8 cellular contexts compared by ENCODE assay signal in the genomic region with DNA sequence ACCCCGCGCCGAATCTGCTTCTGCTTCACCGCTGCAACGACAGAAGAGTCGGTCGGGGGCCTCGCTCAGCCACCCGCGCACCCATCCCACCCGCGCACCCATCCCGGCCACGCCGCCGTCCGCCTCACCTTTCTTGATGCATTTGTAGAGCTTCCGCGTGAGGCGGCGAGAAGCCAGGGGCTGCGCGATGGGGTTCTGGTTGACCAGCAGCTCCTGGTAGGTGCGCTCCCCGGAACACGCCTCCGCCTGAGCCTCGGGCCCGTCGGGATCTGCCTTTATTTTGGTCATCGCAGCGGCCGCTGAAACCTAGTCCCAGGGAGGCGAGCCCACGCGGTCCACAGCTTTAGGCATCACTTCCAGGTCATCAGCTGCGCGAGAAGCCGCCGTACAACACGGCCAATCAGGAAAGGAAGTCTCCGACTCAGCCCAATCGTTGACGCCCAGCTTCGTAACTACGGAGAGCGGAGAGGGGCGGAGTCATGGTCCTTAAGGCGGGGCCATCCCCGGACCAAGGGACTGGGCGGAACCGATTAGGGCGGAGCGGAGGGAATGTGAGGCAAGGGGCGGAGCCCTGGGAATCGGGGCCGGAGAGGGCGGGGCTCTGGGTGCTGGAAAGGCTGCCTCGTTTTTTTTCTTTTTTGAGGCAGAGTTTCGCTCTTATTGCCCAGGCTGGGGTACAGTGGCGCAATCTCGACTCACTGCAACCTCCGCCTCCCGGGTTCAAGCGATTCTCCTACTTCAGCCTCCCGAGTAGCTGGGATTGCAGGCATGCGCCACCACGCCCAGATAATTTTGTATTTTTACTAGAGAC. TPM values are rescaled to one million over a fixed set of nuclear protein-coding genes. Genes with fewer than 3 reads are reported as not detected.
DNase-seq lines count a peak whose midpoint lies in the region; ATAC-seq and TF ChIP-seq lines count a peak whose summit lies in the region.

A gene (minus strand): TSS at position 356 of the 811 bp plus-strand sequence. CDS start 68 bp downstream, at position 288.

- CTCF ChIA-PET in AG04450 (lab: Charles Lee) = interaction anchor here (0.7 to 6.0 kb wide), 6 partner anchors 8 to 1014 kb away, joined by 3 to 39 read pairs (median 4); no protein-coding TSS in a partner anchor
- CTCF ChIA-PET in WTC11 (lab: Charles Lee) = interaction anchor here (0.6 to 10.7 kb wide), 13 partner anchors 10 to 86 kb away, joined by 3 to 131 read pairs (median 4); a partner anchor contains a TSS

- no peaks in the 10 kb centered on the region for H3K27me3 ChIP-seq in AG04450 (ENCODE audit: control insufficient read depth, insufficient read depth, low read length)

- no peak for TF ChIP-seq CTCF in AG04450 (IDR thresholded peaks at IDR 0.05; ENCODE audit: low read depth, low read length)
- no peak for TF ChIP-seq CTCF in WTC11 (IDR thresholded peaks at IDR 0.05)

- H3K4me3 Mint-ChIP-seq in WTC11 (peak within 1 kb of the TSS; percentile 94), immature natural killer cell (peak within 1 kb of the TSS; percentile 93 to 98 (median 97))

- no peaks in the 10 kb centered on the region; the same call in 1 of the 2 replicates for H3K9me3 ChIP-seq in AG04450 (ENCODE audit: control insufficient read depth, insufficient read depth, low read length)

- H3K4me1 Mint-ChIP-seq in WTC11 = peaks cover 13% of the 10 kb centered on the region
- H3K4me1 Mint-ChIP-seq in immature natural killer cell = peaks cover 24 to 31% of the 10 kb centered on the region in 2 donors

- H3K36me3 Mint-ChIP-seq in WTC11 = peaks cover 33% of the 10 kb centered on the region
- H3K36me3 Mint-ChIP-seq in immature natural killer cell = peaks cover 0 to 5% (median 0%) of the 10 kb centered on the region in 3 donors

- peak within 1 kb of the TSS; percentile 94 for H3K27ac Mint-ChIP-seq in WTC11
- peak within 1 kb of the TSS; percentile 86 to 92 (median 88) for H3K27ac Mint-ChIP-seq in immature natural killer cell

- POLR2A ChIA-PET in AG04450 (lab: Yijun Ruan, JAX) (interaction anchor here (0.8 to 2.0 kb wide), 5 partner anchors 10 to 78 kb away, joined by 3 to 20 read pairs (median 5); a partner anchor contains a TSS), WTC11 (lab: Charles Lee) (interaction anchor here (0.6 to 1.4 kb wide), 10 partner anchors 18 to 78 kb away, joined by 3 to 11 read pairs (median 5); a partner anchor contains a TSS)

- H3K9me3 Mint-ChIP-seq in WTC11 (no peaks in the 10 kb centered on the region), immature natural killer cell (no peaks in the 10 kb centered on the region)

- no peaks in the 10 kb centered on the region for H3K27me3 Mint-ChIP-seq in WTC11 (ENCODE audit: low read depth)
- H3K27me3 Mint-ChIP-seq in immature natural killer cell (ENCODE audit: low read depth in 3 of 3) = peaks cover 4 to 11% (median 6%) of the 10 kb centered on the region in 3 donors

- ATAC-seq in GM18909 (IDR thresholded peaks at IDR 0.05; ENCODE audit: poor library complexity, unreplicated experiment) (peak; percentile 99), HG03175 (IDR thresholded peaks at IDR 0.05; ENCODE audit: unreplicated experiment) (peak; percentile 99), WTC11 (peak; percentile 96)

- DNase-seq in AG04450 (ENCODE audit: low read depth, low spot score) = peak; percentile 98
- DNase-seq in NCI-H226 = peak; percentile 95
- peak; percentile 99 for DNase-seq in WTC11 (ENCODE audit: low spot score)
- peak; percentile 79 to 99 (median 98) for DNase-seq in caudate nucleus (lab: John Stamatoyannopoulos, UW)
- DNase-seq in immature natural killer cell = peak; percentile 94
- DNase-seq in smooth muscle cell of the brain vasculature (ENCODE audit: low read depth, low spot score) = peak; percentile 97

- H3K4me3 ChIP-seq in AG04450 (ENCODE audit: low read depth, low read length) = peak within 1 kb of the TSS; percentile 61

- H3K27ac ChIP-seq in AG04450 (ENCODE audit: low read depth, low read length) (peak within 1 kb of the TSS; percentile 52), caudate nucleus (ENCODE audit: low read depth, low read length) (peak within 1 kb of the TSS; percentile 66)

TF ChIP-seq in WTC11, 78 proteins besides CTCF, POLR2A, EP300 and RAD21 (continues in another document):
- TF ChIP-seq ETV6 (CRISPR knock-in tag; IDR thresholded peaks at IDR 0.05) (peak; percentile 42; the same call in 1 of the 2 replicates), ZNF138 (CRISPR knock-in tag; conservative IDR thresholded peaks at IDR 0.05) (no peak), MYBL2 (CRISPR knock-in tag; IDR thresholded peaks at IDR 0.05) (peak; percentile 82; the same call in 1 of the 2 replicates), SP1 (CRISPR knock-in tag; conservative IDR thresholded peaks at IDR 0.05) (peak; percentile 99), NFE2L1 (CRISPR knock-in tag; IDR thresholded peaks at IDR 0.05) (0 out of 2 replicates have a peak, but pooled peaks have one; percentile 67), CREM (CRISPR knock-in tag; IDR thresholded peaks at IDR 0.05) (peak; percentile 95)
- TF ChIP-seq, protein P1, sequence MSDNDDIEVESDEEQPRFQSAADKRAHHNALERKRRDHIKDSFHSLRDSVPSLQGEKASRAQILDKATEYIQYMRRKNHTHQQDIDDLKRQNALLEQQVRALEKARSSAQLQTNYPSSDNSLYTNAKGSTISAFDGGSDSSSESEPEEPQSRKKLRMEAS (CRISPR knock-in tag; IDR thresholded peaks at IDR 0.05) = peak; percentile 93
- TF ChIP-seq, protein P2, sequence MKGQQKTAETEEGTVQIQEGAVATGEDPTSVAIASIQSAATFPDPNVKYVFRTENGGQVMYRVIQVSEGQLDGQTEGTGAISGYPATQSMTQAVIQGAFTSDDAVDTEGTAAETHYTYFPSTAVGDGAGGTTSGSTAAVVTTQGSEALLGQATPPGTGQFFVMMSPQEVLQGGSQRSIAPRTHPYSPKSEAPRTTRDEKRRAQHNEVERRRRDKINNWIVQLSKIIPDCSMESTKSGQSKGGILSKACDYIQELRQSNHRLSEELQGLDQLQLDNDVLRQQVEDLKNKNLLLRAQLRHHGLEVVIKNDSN (CRISPR knock-in tag; IDR thresholded peaks at IDR 0.05) = 0 out of 2 replicates have a peak, but pooled peaks have one; percentile 55
- TF ChIP-seq, protein P3, sequence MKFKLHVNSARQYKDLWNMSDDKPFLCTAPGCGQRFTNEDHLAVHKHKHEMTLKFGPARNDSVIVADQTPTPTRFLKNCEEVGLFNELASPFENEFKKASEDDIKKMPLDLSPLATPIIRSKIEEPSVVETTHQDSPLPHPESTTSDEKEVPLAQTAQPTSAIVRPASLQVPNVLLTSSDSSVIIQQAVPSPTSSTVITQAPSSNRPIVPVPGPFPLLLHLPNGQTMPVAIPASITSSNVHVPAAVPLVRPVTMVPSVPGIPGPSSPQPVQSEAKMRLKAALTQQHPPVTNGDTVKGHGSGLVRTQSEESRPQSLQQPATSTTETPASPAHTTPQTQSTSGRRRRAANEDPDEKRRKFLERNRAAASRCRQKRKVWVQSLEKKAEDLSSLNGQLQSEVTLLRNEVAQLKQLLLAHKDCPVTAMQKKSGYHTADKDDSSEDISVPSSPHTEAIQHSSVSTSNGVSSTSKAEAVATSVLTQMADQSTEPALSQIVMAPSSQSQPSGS (CRISPR knock-in tag; IDR thresholded peaks at IDR 0.05; ENCODE audit: borderline replicate concordance, low read depth) = no peak
- TF ChIP-seq, protein P4, sequence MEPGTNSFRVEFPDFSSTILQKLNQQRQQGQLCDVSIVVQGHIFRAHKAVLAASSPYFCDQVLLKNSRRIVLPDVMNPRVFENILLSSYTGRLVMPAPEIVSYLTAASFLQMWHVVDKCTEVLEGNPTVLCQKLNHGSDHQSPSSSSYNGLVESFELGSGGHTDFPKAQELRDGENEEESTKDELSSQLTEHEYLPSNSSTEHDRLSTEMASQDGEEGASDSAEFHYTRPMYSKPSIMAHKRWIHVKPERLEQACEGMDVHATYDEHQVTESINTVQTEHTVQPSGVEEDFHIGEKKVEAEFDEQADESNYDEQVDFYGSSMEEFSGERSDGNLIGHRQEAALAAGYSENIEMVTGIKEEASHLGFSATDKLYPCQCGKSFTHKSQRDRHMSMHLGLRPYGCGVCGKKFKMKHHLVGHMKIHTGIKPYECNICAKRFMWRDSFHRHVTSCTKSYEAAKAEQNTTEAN (CRISPR knock-in tag; IDR thresholded peaks at IDR 0.05) = 0 out of 2 replicates have a peak, but pooled peaks have one; percentile 64
- TF ChIP-seq, protein P5, sequence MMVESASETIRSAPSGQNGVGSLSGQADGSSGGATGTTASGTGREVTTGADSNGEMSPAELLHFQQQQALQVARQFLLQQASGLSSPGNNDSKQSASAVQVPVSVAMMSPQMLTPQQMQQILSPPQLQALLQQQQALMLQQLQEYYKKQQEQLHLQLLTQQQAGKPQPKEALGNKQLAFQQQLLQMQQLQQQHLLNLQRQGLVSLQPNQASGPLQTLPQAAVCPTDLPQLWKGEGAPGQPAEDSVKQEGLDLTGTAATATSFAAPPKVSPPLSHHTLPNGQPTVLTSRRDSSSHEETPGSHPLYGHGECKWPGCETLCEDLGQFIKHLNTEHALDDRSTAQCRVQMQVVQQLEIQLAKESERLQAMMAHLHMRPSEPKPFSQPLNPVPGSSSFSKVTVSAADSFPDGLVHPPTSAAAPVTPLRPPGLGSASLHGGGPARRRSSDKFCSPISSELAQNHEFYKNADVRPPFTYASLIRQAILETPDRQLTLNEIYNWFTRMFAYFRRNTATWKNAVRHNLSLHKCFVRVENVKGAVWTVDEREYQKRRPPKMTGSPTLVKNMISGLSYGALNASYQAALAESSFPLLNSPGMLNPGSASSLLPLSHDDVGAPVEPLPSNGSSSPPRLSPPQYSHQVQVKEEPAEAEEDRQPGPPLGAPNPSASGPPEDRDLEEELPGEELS (CRISPR knock-in tag; IDR thresholded peaks at IDR 0.05) = peak; percentile 48; the same call in 1 of the 2 replicates

RNA-seq across cellular contexts. Expression of the gene that starts here (rescaled TPM):
- polyA plus RNA-seq in AG04450 (2011; rRNA removed) (93.1 and 108 TPM in 2 replicates), immature natural killer cell (100 to 1,000 TPM; 163 to 196 (median 195) TPM)
- polyA minus RNA-seq in AG04450 (2011; rRNA and poly(A)+ RNA removed) = 32.4 and 32.7 TPM in 2 replicates
- total RNA-seq in WTC11 (2021) = 263 to 269 TPM (median 264 TPM) in 3 replicates

Comparison
In these comparisons a context has a peak if more than half of its experiments do, and no peak if none do; other contexts are left out.
1. Peak in every context shown above with its lines: DNase-seq, ATAC-seq, H3K4me3 ChIP-seq and H3K27ac ChIP-seq.